In the genomic region with DNA sequence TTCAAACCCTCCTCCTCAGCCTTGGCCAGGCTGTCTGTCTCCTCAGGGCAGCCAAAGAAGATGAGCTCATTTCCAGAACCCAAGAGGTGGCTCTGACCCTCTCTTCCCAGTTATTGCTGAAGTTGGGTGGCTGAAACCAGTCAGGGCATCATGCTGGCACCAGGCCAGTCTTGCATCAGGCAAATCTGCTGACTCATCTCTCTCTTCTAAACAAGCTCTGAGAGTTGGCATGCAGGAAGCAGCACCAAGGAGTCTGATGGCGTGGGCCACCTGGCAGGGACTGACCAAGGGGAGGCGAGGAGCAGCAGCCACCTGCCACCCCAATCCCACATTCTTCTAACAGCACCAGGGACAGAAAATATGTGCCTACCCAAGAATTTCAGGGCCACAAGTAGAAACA, we compare ENCODE assay signal across 10 cellular contexts.
A peak's percentile ranks its signal among the peaks of the same experiment; 100 is the strongest.
DNase-seq lines count a peak whose midpoint lies in the region; ATAC-seq, FAIRE-seq and TF ChIP-seq lines count a peak whose summit lies in the region.
"Had no signal": no experiment of that assay in that cellular context is flagged by ENCODE, and none has a peak within 500 bp of the region (broad histone marks: within the 10 kb centered on the region; RNA-seq: fewer than 3 reads in every experiment).

No MANE protein-coding gene starts in this region.

- TF ChIP-seq CTCF in GM12865 (IDR thresholded peaks at IDR 0.05; ENCODE audit: insufficient read depth, low read depth, low read length, missing control alignments): no peak
- TF ChIP-seq CTCF in foreskin keratinocyte (conservative IDR thresholded peaks at IDR 0.05): no peak

- no peaks in the 10 kb centered on the region for H3K4me1 Mint-ChIP-seq in immature natural killer cell

- peaks cover 0 to 4% (median 2%) of the 10 kb centered on the region in 3 donors for H3K27me3 Mint-ChIP-seq in immature natural killer cell (ENCODE audit: low read depth in 3 of 3)
- H3K27me3 Mint-ChIP-seq: stimulated activated naive CD8-positive, alpha-beta T cell treated with anti-CD3 and anti-CD28 coated beads, Interleukin-15, Interleukin-2, amounts not matched to agents 100 ng/mL and 50 ng/mL, for 24 hours had no signal

- no peak overlapping the region for H3K27ac Mint-ChIP-seq in immature natural killer cell
- H3K27ac Mint-ChIP-seq: IgD-negative memory B cell; stimulated activated naive CD8-positive, alpha-beta T cell treated with anti-CD3 and anti-CD28 coated beads, Interleukin-15, Interleukin-2, amounts not matched to agents 100 ng/mL and 50 ng/mL, for 24 hours had no signal

- no peak for FAIRE-seq in RCC 7860 (lab: Jason Lieb, UNC)

- H3K4me1 ChIP-seq in foreskin keratinocyte: peaks cover 24% of the 10 kb centered on the region

- DNase-seq in A172 (ENCODE audit: low spot score) (peak; percentile 66), GM12865 (ENCODE audit: low read depth) (peak; percentile 35), RCC 7860 (ENCODE audit: low spot score) (peak; percentile 65), foreskin keratinocyte (peak; percentile 81 to 90), KG1 (lab: John Stamatoyannopoulos, UW) (no peak), immature natural killer cell (no peak)

- no peak overlapping the region for H3K4me3 Mint-ChIP-seq in immature natural killer cell
- H3K4me3 Mint-ChIP-seq: IgD-negative memory B cell; stimulated activated naive CD8-positive, alpha-beta T cell treated with anti-CD3 and anti-CD28 coated beads, Interleukin-15, Interleukin-2, amounts not matched to agents 100 ng/mL and 50 ng/mL, for 24 hours had no signal

- no peaks in the 10 kb centered on the region for H3K27me3 ChIP-seq in foreskin keratinocyte

- no peak overlapping the region for H3K4me3 ChIP-seq in GM12865 (ENCODE audit: low read depth, low read length)

- no peaks in the 10 kb centered on the region for H3K36me3 Mint-ChIP-seq in immature natural killer cell
- H3K36me3 Mint-ChIP-seq: IgD-negative memory B cell had no signal

- H3K27ac ChIP-seq in foreskin keratinocyte: no peak overlapping the region

- H3K9me3 Mint-ChIP-seq in immature natural killer cell: no peaks in the 10 kb centered on the region
- H3K9me3 Mint-ChIP-seq: IgD-negative memory B cell; stimulated activated naive CD8-positive, alpha-beta T cell treated with anti-CD3 and anti-CD28 coated beads, Interleukin-15, Interleukin-2, amounts not matched to agents 100 ng/mL and 50 ng/mL, for 24 hours had no signal

- ATAC-seq in foreskin keratinocyte (peak; percentile 87), GM18873 (IDR thresholded peaks at IDR 0.05; ENCODE audit: low FRiP score, unreplicated experiment) (no peak), GM19395 (IDR thresholded peaks at IDR 0.05; ENCODE audit: unreplicated experiment) (no peak)

Comparison
In these comparisons a context has a peak if more than half of its experiments do, and no peak if none do; other contexts are left out.
1. DNase-seq: peak in A172 (single experiment), GM12865 (single experiment), RCC 7860 (single experiment) and foreskin keratinocyte (2 of 2); none in KG1 (single experiment) and immature natural killer cell (0 of 3).